In genomic region chr7:158966780-158967390, GRCh38 we compare ENCODE assay signal across 22 cellular contexts.
DNase-seq lines count a peak whose midpoint lies in the region; ATAC-seq and TF ChIP-seq lines count a peak whose summit lies in the region.
"Had no signal": no experiment of that assay in that cellular context is flagged by ENCODE, and none has a peak within 500 bp of the region (broad histone marks: within the 10 kb centered on the region; RNA-seq: fewer than 3 reads in every experiment).

No MANE protein-coding gene starts in this region.

- no peaks in the 10 kb centered on the region for H3K27me3 ChIP-seq in HL-60 (ENCODE audit: insufficient read depth, poor library complexity, severe bottlenecking)

- no peaks in the 10 kb centered on the region for H3K4me1 Mint-ChIP-seq in progenitor cell of endocrine pancreas (ENCODE audit: low read depth)
- H3K4me1 Mint-ChIP-seq: CD8-positive, alpha-beta memory T cell had no signal

- ATAC-seq in Right ventricle myocardium superior (ENCODE audit: poor library complexity): no peak
- no peak for ATAC-seq in HG03159 (IDR thresholded peaks at IDR 0.05; ENCODE audit: unreplicated experiment)
- ATAC-seq: A549, HepG2, Right ventricle myocardium inferior had no signal

- DNase-seq in CD1c-positive myeloid dendritic cell (ENCODE audit: extremely low spot score): peak; percentile 1
- peak in 1 of 2 experiments; percentile 33 for DNase-seq in HL-60 (ENCODE audit: low read depth in 1 of 2, low spot score in 1 of 2)
- DNase-seq in MV-4-11 (lab: John Stamatoyannopoulos, UW): peak; percentile 75
- peak; percentile 57 for DNase-seq in SKM-1 treated with dmso at 0.1 percent for 144 hours (lab: John Stamatoyannopoulos, UW; ENCODE audit: unreplicated experiment)
- no peak for DNase-seq in Right ventricle myocardium superior
- DNase-seq in progenitor cell of endocrine pancreas (ENCODE audit: low spot score, unreplicated experiment): no peak
- DNase-seq: CD8-positive, alpha-beta memory T cell; DMS 273 treated with DMSO at 0.1 percent for 48 hours; DMS79 treated with DMSO at 0.1 percent for 48 hours; HCEC 1CT; NCI-H2029; NCI-H446 treated with DMSO at 0.1 percent for 48 hours; NCI-H526 treated with DMSO at 0.1 percent for 48 hours; PC-9; SW 1271; T-helper 9 cell had no signal

- H3K27ac Mint-ChIP-seq in progenitor cell of endocrine pancreas: no peak overlapping the region
- H3K27ac Mint-ChIP-seq: CD8-positive, alpha-beta memory T cell; T-helper 1 cell treated with Interleukin-12 subunit alpha and Interleukin-12 subunit beta and Interleukin-4 antibody, amounts not matched to agents 30 μg/mL and 1 μg/mL, for 36 hours had no signal

- peaks cover 3% of the 10 kb centered on the region for H3K36me3 Mint-ChIP-seq in progenitor cell of endocrine pancreas (ENCODE audit: insufficient read depth)

- intact Hi-C loops in Right ventricle myocardium superior (cut with DNase I): no loop called here

- H3K27me3 Mint-ChIP-seq in progenitor cell of endocrine pancreas: no peaks in the 10 kb centered on the region

- TF ChIP-seq CTCF in HL-60 (IDR thresholded peaks at IDR 0.05; ENCODE audit: insufficient read depth, low read length): no peak
- no peak for TF ChIP-seq CTCF in progenitor cell of endocrine pancreas (IDR thresholded peaks at IDR 0.05; ENCODE audit: unreplicated experiment)

- no peak overlapping the region for H3K4me3 ChIP-seq in HL-60 (replicated peaks; ENCODE audit: insufficient read depth, low read length)
- H3K4me3 ChIP-seq: A549, PC-9 had no signal

- H3K4me3 Mint-ChIP-seq in progenitor cell of endocrine pancreas (ENCODE audit: low read depth): no peak overlapping the region
- H3K4me3 Mint-ChIP-seq: CD8-positive, alpha-beta memory T cell; T-helper 1 cell treated with Interleukin-12 subunit alpha and Interleukin-12 subunit beta and Interleukin-4 antibody, amounts not matched to agents 30 μg/mL and 1 μg/mL, for 36 hours had no signal

- H3K27ac ChIP-seq in HL-60 (replicated peaks): peak overlapping the region; percentile 21; the same call in 1 of the 2 replicates
- H3K27ac ChIP-seq: A549, C4-2B, PC-9 had no signal

- H3K9me3 Mint-ChIP-seq in progenitor cell of endocrine pancreas (ENCODE audit: low read depth): peaks cover 35% of the 10 kb centered on the region

Comparison
In these comparisons a context has a peak if more than half of its experiments do, and no peak if none do; other contexts are left out.
1. DNase-seq: peak in CD1c-positive myeloid dendritic cell (single experiment), MV-4-11 (single experiment) and SKM-1 treated with dmso at 0.1 percent for 144 hours (single experiment); none in Right ventricle myocardium superior (single experiment) and progenitor cell of endocrine pancreas (single experiment).